Comparison of ENCODE assay signal across 17 cellular contexts in the genomic region with DNA sequence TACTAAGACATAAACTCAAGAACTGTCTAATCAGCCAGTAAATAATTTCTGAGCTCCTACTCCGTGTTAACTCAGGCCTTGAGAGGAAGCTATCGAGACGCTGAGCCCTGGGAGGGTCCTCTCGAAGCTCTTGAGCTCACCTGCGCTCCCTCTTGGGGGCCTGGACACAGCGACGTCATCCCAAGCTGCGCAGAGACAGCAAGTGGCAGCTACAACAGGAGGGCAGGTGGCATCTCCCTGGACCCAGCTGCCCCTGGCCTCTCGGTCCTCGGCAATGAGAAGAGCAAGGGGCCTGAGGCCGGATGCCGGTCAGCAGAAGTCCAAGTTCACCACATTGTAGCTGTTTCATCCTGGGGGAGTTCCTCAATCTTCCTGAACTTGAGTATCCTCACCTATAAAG. TPM values are rescaled to one million over a fixed set of nuclear protein-coding genes. Genes with fewer than 3 reads are reported as not detected.
DNase-seq lines count a peak whose midpoint lies in the region; ATAC-seq, FAIRE-seq and TF ChIP-seq lines count a peak whose summit lies in the region.
"Had no signal": no experiment of that assay in that cellular context is flagged by ENCODE, and none has a peak within 500 bp of the region (broad histone marks: within the 10 kb centered on the region; RNA-seq: fewer than 3 reads in every experiment).

No MANE protein-coding gene starts in this region.

- no peak overlapping the region for H3K9ac ChIP-seq in colonic mucosa (ENCODE audit: low read depth in 2 of 2, low read length in 2 of 2)
- no peak overlapping the region for H3K9ac ChIP-seq in kidney (ENCODE audit: low read length in 2 of 2)
- H3K9ac ChIP-seq: BLaER1 treated with 17β-estradiol and CSF1 and Interleukin-3, amounts not matched to agents 10 nM and 100 nM had no signal

- no peak for TF ChIP-seq CTCF in colonic mucosa (IDR thresholded peaks at IDR 0.05)
- TF ChIP-seq CTCF in kidney (IDR thresholded peaks at IDR 0.05; ENCODE audit: borderline replicate concordance, extremely low read depth, insufficient read depth) = no peak

- DNase-seq in SHP77 (lab: John Stamatoyannopoulos, UW) = peak; percentile 67 to 72
- peak; percentile 7 for DNase-seq in colonic mucosa
- peak; percentile 21 for DNase-seq in kidney
- DNase-seq in posterior vena cava (ENCODE audit: low spot score) = peak; percentile 74
- DNase-seq in head of caudate nucleus = no peak
- DNase-seq in activated gamma-delta T cell treated with Interleukin-2 at 50 U/mL for 16 hours = no peak
- no peak for DNase-seq in H7
- DNase-seq: 8988T; Calu3; CD8-positive, alpha-beta T cell; DMS79 treated with DMSO at 0.1 percent for 48 hours; GF-D8; GOT3 had no signal

- H3K27ac ChIP-seq in colonic mucosa = no peak overlapping the region
- no peak overlapping the region for H3K27ac ChIP-seq in kidney (ENCODE audit: low read depth in 2 of 2, low read length in 2 of 2)
- H3K27ac ChIP-seq: BLaER1 treated with 17β-estradiol and CSF1 and Interleukin-3, amounts not matched to agents 10 nM and 100 nM; HL-60 had no signal

- intact Hi-C loops in colonic mucosa (cut with DNase I) = no loop called here
- intact Hi-C loops in kidney (cut with DNase I) = no loop called here
- intact Hi-C loops in posterior vena cava (cut with DNase I) = no loop called here
- intact Hi-C loops in head of caudate nucleus (cut with DNase I) = no loop called here

- no peak for ATAC-seq in HG02759 (IDR thresholded peaks at IDR 0.05; ENCODE audit: unreplicated experiment)
- ATAC-seq: CD8-positive, alpha-beta T cell had no signal

- H3K9me3 ChIP-seq in colonic mucosa = no peaks in the 10 kb centered on the region
- H3K9me3 ChIP-seq in kidney (ENCODE audit: control insufficient read depth in 1 of 2, low read length in 2 of 2) = no peaks in the 10 kb centered on the region
- H3K9me3 ChIP-seq: BLaER1 treated with 17β-estradiol and CSF1 and Interleukin-3, amounts not matched to agents 10 nM and 100 nM; HAP-1 had no signal

- H3K36me3 ChIP-seq in colonic mucosa (no peaks in the 10 kb centered on the region), kidney (ENCODE audit: control insufficient read depth in 1 of 2, insufficient read depth in 2 of 2, low read length in 2 of 2) (no peaks in the 10 kb centered on the region), H7 (replicated peaks; ENCODE audit: control insufficient read depth, insufficient read depth, low read length) (no peaks in the 10 kb centered on the region)
- H3K36me3 ChIP-seq: BLaER1 treated with 17β-estradiol and CSF1 and Interleukin-3, amounts not matched to agents 10 nM and 100 nM; HAP-1 had no signal

- FAIRE-seq in kidney (lab: Jason Lieb, UNC) = no peak

- H3K27me3 ChIP-seq in colonic mucosa (no peaks in the 10 kb centered on the region), H7 (ENCODE audit: control insufficient read depth, insufficient read depth, low read length) (no peaks in the 10 kb centered on the region)
- H3K27me3 ChIP-seq: BLaER1 treated with 17β-estradiol and CSF1 and Interleukin-3, amounts not matched to agents 10 nM and 100 nM had no signal

- no peaks in the 10 kb centered on the region for H3K4me1 ChIP-seq in colonic mucosa
- no peaks in the 10 kb centered on the region for H3K4me1 ChIP-seq in kidney (ENCODE audit: control insufficient read depth in 1 of 2, insufficient read depth in 1 of 2, low read depth in 1 of 2, low read length in 2 of 2)
- H3K4me1 ChIP-seq: HAP-1 had no signal

- H3K4me3 ChIP-seq in colonic mucosa (no peak overlapping the region), kidney (ENCODE audit: low read length in 2 of 2) (no peak overlapping the region), H7 (ENCODE audit: insufficient read depth, low read depth, low read length) (no peak overlapping the region)
- H3K4me3 ChIP-seq: BLaER1 treated with 17β-estradiol and CSF1 and Interleukin-3, amounts not matched to agents 10 nM and 100 nM; HAP-1 had no signal

RNA-seq across cellular contexts. Expression of gene TUBGCP3, which starts 30.5 kb away (rescaled TPM):
- total RNA-seq in colonic mucosa = 10 to 100 TPM; 24.9 to 39.4 TPM
- total RNA-seq in kidney = 33.2 TPM
- 9.1 TPM for polyA plus RNA-seq in kidney (ENCODE audit: insufficient read depth, low read depth, low replicate concordance)
- total RNA-seq in posterior vena cava = 10 to 100 TPM; 28.7 to 29.4 TPM
- 19.2 and 25.8 TPM in 2 replicates for total RNA-seq in H7 (2014; rRNA removed; shearing (Covaris generic))

Comparison
In these comparisons a context has a peak if more than half of its experiments do, and no peak if none do; other contexts are left out.
1. DNase-seq: peak in SHP77 (2 of 2), colonic mucosa (single experiment), kidney (single experiment) and posterior vena cava (single experiment); none in head of caudate nucleus (0 of 42), activated gamma-delta T cell treated with Interleukin-2 at 50 U/mL for 16 hours (single experiment) and H7 (single experiment).